ENCODE assay signal across 16 cellular contexts in genomic region chr9:15178621-15179020, GRCh38.
"Had no signal": no experiment of that assay in that cellular context is flagged by ENCODE, and none has a peak within 500 bp of the region (broad histone marks: within the 10 kb centered on the region; RNA-seq: fewer than 3 reads in every experiment).

No MANE protein-coding gene starts in this region.

- H3K4me3 ChIP-seq: adrenal gland, breast epithelium, heart right ventricle, pancreas, upper lobe of left lung had no signal

- H3K36me3 ChIP-seq: adrenal gland, breast epithelium, pancreas had no signal

- DNase-seq: activated CD4-positive, alpha-beta T cell treated with anti-CD3 and anti-CD28 coated beads for 1 hour; activated CD4-positive, alpha-beta T cell treated with anti-CD3 and anti-CD28 coated beads, Interleukin-2, amount 50 U/mL, for 1 hour; activated CD8-positive, alpha-beta T cell treated with anti-CD3 and anti-CD28 coated beads, Interleukin-2, amount 10 ng/mL, durations not matched to agents 7 days and 5 days; activated T-cell treated with anti-CD3 and anti-CD28 coated beads, Interleukin-2, amount 50 U/mL, for 1 hour; adrenal gland; cortex of kidney; endodermal cell; heart right ventricle; left colon; pancreas; right cardiac atrium; stimulated activated CD4-positive, alpha-beta T cell treated with anti-CD3 and anti-CD28 coated beads, Interleukin-4, amount 100 ng/mL, for 24 hours; stimulated activated naive CD4-positive, alpha-beta T cell treated with Interleukin-2 at 50 U/mL for 16 hours had no signal

- H3K27me3 ChIP-seq: adrenal gland, breast epithelium, heart right ventricle, pancreas, upper lobe of left lung had no signal

- H3K4me1 ChIP-seq: adrenal gland, breast epithelium, heart right ventricle, pancreas, upper lobe of left lung had no signal

- H3K27ac ChIP-seq: adrenal gland, breast epithelium, epithelial cell of prostate, heart right ventricle, pancreas, upper lobe of left lung had no signal

- H3K9me3 ChIP-seq: adrenal gland, pancreas, upper lobe of left lung had no signal
